ENCODE assay signal across 20 cellular contexts in genomic region chr2:144159264-144159663, GRCh38.
DNase-seq lines count a peak whose midpoint lies in the region; ATAC-seq and TF ChIP-seq lines count a peak whose summit lies in the region.
"Had no signal": no experiment of that assay in that cellular context is flagged by ENCODE, and none has a peak within 500 bp of the region (broad histone marks: within the 10 kb centered on the region; RNA-seq: fewer than 3 reads in every experiment).

No MANE protein-coding gene starts in this region.

- DNase-seq in A673 (ENCODE audit: low spot score), result no peak
- DNase-seq in H9, result no peak
- no peak for DNase-seq in fibroblast of the aortic adventitia (ENCODE audit: low read depth)
- no peak for DNase-seq in posterior cingulate gyrus
- DNase-seq in medulla oblongata (ENCODE audit: extremely low spot score), result no peak
- no peak for DNase-seq in NOMO-1 treated with dmso at 0.1 percent for 144 hours (lab: John Stamatoyannopoulos, UW; ENCODE audit: unreplicated experiment)
- DNase-seq: C1 segment of cervical spinal cord, COR-L47, EL, KG1, MG63, NCI-H187, NCI-H345, Right ventricle myocardium superior had no signal

- H3K23me2 ChIP-seq in H9 (ENCODE audit: insufficient read length, low read depth, low read length, poor library complexity, severe bottlenecking), result no peaks in the 10 kb centered on the region

- no peak overlapping the region for H2BK120ac ChIP-seq in H9 (ENCODE audit: low read depth, low read length, poor library complexity, severe bottlenecking)

- H3K18ac ChIP-seq in H9 (ENCODE audit: insufficient read length, low read depth, low read length), result no peak overlapping the region

- no peak overlapping the region for H3K56ac ChIP-seq in H9 (ENCODE audit: insufficient read length, low read depth, low read length)

- H4K20me1 ChIP-seq in H9 (ENCODE audit: control insufficient read depth, insufficient read depth, insufficient read length), result no peaks in the 10 kb centered on the region
- no peaks in the 10 kb centered on the region for H4K20me1 ChIP-seq in OCI-LY1 (ENCODE audit: insufficient read depth, low read length)

- no peaks in the 10 kb centered on the region for H3K36me3 Mint-ChIP-seq in H9 (ENCODE audit: insufficient read depth in 1 of 3, low read depth in 3 of 3)

- H3K4me3 ChIP-seq in A673 (ENCODE audit: low read depth, low read length, poor library complexity, severe bottlenecking) (no peak overlapping the region), OCI-LY1 (ENCODE audit: low read depth, low read length, poor library complexity, severe bottlenecking) (no peak overlapping the region), fibroblast of the aortic adventitia (ENCODE audit: low read depth, low read length) (no peak overlapping the region)
- H3K4me3 ChIP-seq: A549, MG63 had no signal

- intact Hi-C loops in A673 (cut with micrococcal nuclease; ENCODE audit: unreplicated experiment), result no loop called here
- intact Hi-C loops in posterior cingulate gyrus (cut with DNase I), result no loop called here

- H2BK5ac ChIP-seq in H9 (ENCODE audit: insufficient read length, low read length), result no peak overlapping the region

- H3K27ac ChIP-seq in A673 (ENCODE audit: low read depth, low read length, poor library complexity, severe bottlenecking) (no peak overlapping the region), H9 (ENCODE audit: insufficient read length, low read depth, low read length) (no peak overlapping the region), OCI-LY1 (ENCODE audit: low read depth, low read length, poor library complexity, severe bottlenecking) (no peak overlapping the region)
- H3K27ac ChIP-seq: A549 had no signal

- H3K9me2 ChIP-seq in OCI-LY1 (ENCODE audit: low read depth, low read length), result no peaks in the 10 kb centered on the region

- H3K79me1 ChIP-seq in H9 (ENCODE audit: insufficient read depth, low read depth, low read length, poor library complexity, severe bottlenecking), result no peaks in the 10 kb centered on the region

- H2BK15ac ChIP-seq in H9 (ENCODE audit: low read depth, low read length), result no peak overlapping the region

- no peak for ATAC-seq in HG03432 (IDR thresholded peaks at IDR 0.05; ENCODE audit: unreplicated experiment)
- ATAC-seq: HCT116, Panc1, SK-N-SH treated with all-trans-retinoic acid at 6 μM for 48 hours had no signal

- no peak overlapping the region for H3K27ac Mint-ChIP-seq in H9

- H3K4ac ChIP-seq in H9 (ENCODE audit: low read depth, low read length), result no peak overlapping the region

- H3K36me3 ChIP-seq in A673 (ENCODE audit: insufficient read depth, low read length, poor library complexity, severe bottlenecking), result no peaks in the 10 kb centered on the region
- no peaks in the 10 kb centered on the region for H3K36me3 ChIP-seq in OCI-LY1 (ENCODE audit: insufficient read depth, low read length)
- H3K36me3 ChIP-seq: MG63 had no signal

- POLR2A ChIA-PET in A673 (lab: Charles Lee; ENCODE audit: low non-redundant PET), result no interaction called here

- H3K79me2 ChIP-seq in H9 (ENCODE audit: insufficient read depth, low read length) (no peaks in the 10 kb centered on the region), OCI-LY1 (ENCODE audit: insufficient read depth, low read length) (no peaks in the 10 kb centered on the region)

- H4K8ac ChIP-seq in H9 (replicated peaks; ENCODE audit: insufficient read length, low read depth, low read length), result no peak overlapping the region

- H3K14ac ChIP-seq in H9 (ENCODE audit: insufficient read depth, low read length), result no peak overlapping the region

- WGBS in H9 (ENCODE audit: extremely low coverage, insufficient read length, low lambda C conversion rate), result no CpG with 5 or more reads among the region's 4 CpGs

- no peaks in the 10 kb centered on the region for H3K27me3 Mint-ChIP-seq in H9 (ENCODE audit: low read depth)

- no peak overlapping the region for H3K23ac ChIP-seq in H9 (ENCODE audit: insufficient read length, low read depth, low read length)

- no peak overlapping the region for H4K91ac ChIP-seq in H9 (ENCODE audit: insufficient read length, low read depth, low read length)

- H3K4me2 ChIP-seq in H9 (ENCODE audit: insufficient read depth, insufficient read length, low read length) (no peak overlapping the region), OCI-LY1 (ENCODE audit: low read length) (no peak overlapping the region)
- H3K4me2 ChIP-seq: A549 had no signal

- no peak overlapping the region for H3T11ph ChIP-seq in H9 (ENCODE audit: low read length)

- H3K27me3 ChIP-seq in A673 (replicated peaks; ENCODE audit: insufficient read depth, low read depth, low read length, poor library complexity), result no peaks in the 10 kb centered on the region
- no peaks in the 10 kb centered on the region for H3K27me3 ChIP-seq in H9 (ENCODE audit: insufficient read depth, low read length)
- no peaks in the 10 kb centered on the region for H3K27me3 ChIP-seq in OCI-LY1 (ENCODE audit: insufficient read depth, low read length)
- H3K27me3 ChIP-seq: MG63 had no signal

- no peak overlapping the region for H2BK20ac ChIP-seq in H9 (ENCODE audit: low read depth, low read length, poor library complexity, severe bottlenecking)

- BruUV-seq in A673 (replicated peaks; lab: Mats Ljungman, UMichigan), result no TSS peak

- H3K9me3 Mint-ChIP-seq in H9, result no peaks in the 10 kb centered on the region

- no peak overlapping the region for H2AK5ac ChIP-seq in H9 (ENCODE audit: insufficient read length, low read length)

- H3K9me3 ChIP-seq in A673 (ENCODE audit: low read depth, low read length, poor library complexity, severe bottlenecking) (no peaks in the 10 kb centered on the region), H9 (ENCODE audit: control insufficient read depth, low read depth, low read length) (no peaks in the 10 kb centered on the region), OCI-LY1 (ENCODE audit: low read length) (no peaks in the 10 kb centered on the region)
- H3K9me3 ChIP-seq: A549, MG63 had no signal

- CTCF ChIA-PET in A673 (lab: Charles Lee), result interaction anchor here (0.6 kb wide), 1 partner anchor 29 kb away, joined by 3 read pairs; no protein-coding TSS in a partner anchor

- TF ChIP-seq CTCF in A673 (conservative IDR thresholded peaks at IDR 0.05; ENCODE audit: low read depth, low read length) (0 out of 2 replicates have a peak, but pooled peaks have one; percentile 24), H9 (conservative IDR thresholded peaks at IDR 0.05) (peak; percentile 34; the same call in 2 of the 3 replicates), OCI-LY1 (IDR thresholded peaks at IDR 0.05; ENCODE audit: low read length) (peak; percentile 16; the same call in 1 of the 2 replicates), fibroblast of the aortic adventitia (IDR thresholded peaks at IDR 0.05; ENCODE audit: insufficient read depth, low read length) (peak; percentile 16)

- no peaks in the 10 kb centered on the region for H3F3A ChIP-seq in OCI-LY1 (ENCODE audit: insufficient read depth, low read length)

- no peak overlapping the region for H2AFZ ChIP-seq in H9 (ENCODE audit: low read length)
- no peak overlapping the region for H2AFZ ChIP-seq in OCI-LY1 (ENCODE audit: low read length)

- H4K5ac ChIP-seq in H9 (ENCODE audit: insufficient read length, low read depth, low read length), result no peak overlapping the region

- H3K4me1 Mint-ChIP-seq in H9, result peaks cover 11 to 14% of the 10 kb centered on the region in 2 experiments

- H3K4me3 Mint-ChIP-seq in H9, result no peak overlapping the region

- peaks cover 4% of the 10 kb centered on the region for H3K4me1 ChIP-seq in A673 (ENCODE audit: insufficient read depth, low read length, poor library complexity, severe bottlenecking)
- peaks cover 3% of the 10 kb centered on the region; the same call in 1 of the 2 replicates for H3K4me1 ChIP-seq in H9 (ENCODE audit: insufficient read depth, low read length)
- peaks cover 33% of the 10 kb centered on the region for H3K4me1 ChIP-seq in OCI-LY1 (ENCODE audit: insufficient read depth, low read length, severe bottlenecking)
- H3K4me1 ChIP-seq: A549 had no signal

- H3K9ac ChIP-seq in H9 (ENCODE audit: extremely low read depth, insufficient read length, low read length) (no peak overlapping the region), OCI-LY1 (ENCODE audit: low read length) (no peak overlapping the region)

- no peak overlapping the region for H2BK12ac ChIP-seq in H9 (ENCODE audit: insufficient read length, low read depth, low read length)
